ENCODE assay signal across 15 cellular contexts in genomic region chr3:153973722-153974121, GRCh38.
A peak's percentile ranks its signal among the peaks of the same experiment; 100 is the strongest.
DNase-seq lines count a peak whose midpoint lies in the region; ATAC-seq and TF ChIP-seq lines count a peak whose summit lies in the region.
"Had no signal": no experiment of that assay in that cellular context is flagged by ENCODE, and none has a peak within 500 bp of the region (broad histone marks: within the 10 kb centered on the region; RNA-seq: fewer than 3 reads in every experiment).

No MANE protein-coding gene starts in this region.

- no peaks in the 10 kb centered on the region for H3K4me1 Mint-ChIP-seq in naive thymus-derived CD8-positive, alpha-beta T cell
- H3K4me1 Mint-ChIP-seq: activated naive CD4-positive, alpha-beta T cell treated with anti-CD3 and anti-CD28 coated beads, Interleukin-2, amount 50 U/mL, for 24 hours had no signal

- H3K9me3 ChIP-seq in MM.1S (replicated peaks; ENCODE audit: insufficient read depth, low read length) = no peaks in the 10 kb centered on the region
- H3K9me3 ChIP-seq: BLaER1, heart right ventricle, right atrium auricular region had no signal

- ATAC-seq in GM18873 (IDR thresholded peaks at IDR 0.05; ENCODE audit: low FRiP score, unreplicated experiment) (peak; percentile 52), GM21526 (IDR thresholded peaks at IDR 0.05; ENCODE audit: low FRiP score, unreplicated experiment) (peak; percentile 64), HG03025 (IDR thresholded peaks at IDR 0.05; ENCODE audit: low FRiP score, unreplicated experiment) (peak; percentile 76)
- no peak for ATAC-seq in naive thymus-derived CD8-positive, alpha-beta T cell
- no peak for ATAC-seq in activated CD4-positive, CD25-positive, alpha-beta regulatory T cell treated with anti-CD3 and anti-CD28 coated beads, Interleukin-2, amount 50 U/mL, for 24 hours
- ATAC-seq: heart right ventricle; naive thymus-derived CD4-positive, alpha-beta T cell had no signal

- no peaks in the 10 kb centered on the region for H3K36me3 ChIP-seq in MM.1S (replicated peaks; ENCODE audit: insufficient read depth, low read length)
- H3K36me3 ChIP-seq: BLaER1, heart right ventricle, right atrium auricular region had no signal

- H3K9me3 Mint-ChIP-seq in naive thymus-derived CD8-positive, alpha-beta T cell = no peaks in the 10 kb centered on the region
- H3K9me3 Mint-ChIP-seq: activated naive CD4-positive, alpha-beta T cell treated with anti-CD3 and anti-CD28 coated beads, Interleukin-2, amount 50 U/mL, for 24 hours; naive thymus-derived CD4-positive, alpha-beta T cell had no signal

- no peak overlapping the region for H2AFZ ChIP-seq in MM.1S (ENCODE audit: low read length)

- DNase-seq in MM.1S (peak; percentile 51), HuH-7 (ENCODE audit: low spot score) (no peak)
- DNase-seq in naive thymus-derived CD8-positive, alpha-beta T cell = no peak
- no peak for DNase-seq in stimulated activated CD4-positive, alpha-beta T cell treated with anti-CD3 and anti-CD28 coated beads, Interleukin-12 subunit alpha, Interleukin-12 subunit beta, amount 100 ng/mL, for 4 hours
- DNase-seq: heart right ventricle; naive thymus-derived CD4-positive, alpha-beta T cell; RPMI8226 had no signal

- H3K9ac ChIP-seq in MM.1S (ENCODE audit: low read length) = no peak overlapping the region
- H3K9ac ChIP-seq: BLaER1 had no signal

- H3K27me3 Mint-ChIP-seq in naive thymus-derived CD8-positive, alpha-beta T cell = peaks cover 0 to 7% (median 6%) of the 10 kb centered on the region in 5 donors

- H3K27ac Mint-ChIP-seq in naive thymus-derived CD8-positive, alpha-beta T cell = no peak overlapping the region
- H3K27ac Mint-ChIP-seq: activated naive CD4-positive, alpha-beta T cell treated with anti-CD3 and anti-CD28 coated beads, Interleukin-2, amount 50 U/mL, for 24 hours; naive thymus-derived CD4-positive, alpha-beta T cell had no signal

- no peaks in the 10 kb centered on the region for H3K36me3 Mint-ChIP-seq in naive thymus-derived CD8-positive, alpha-beta T cell
- H3K36me3 Mint-ChIP-seq: activated naive CD4-positive, alpha-beta T cell treated with anti-CD3 and anti-CD28 coated beads, Interleukin-2, amount 50 U/mL, for 24 hours; naive thymus-derived CD4-positive, alpha-beta T cell had no signal

- 0 out of 2 replicates have a peak, but pooled peaks cover 5% of the 10 kb centered on the region for H3F3A ChIP-seq in MM.1S (ENCODE audit: insufficient read depth, low read length)

- no peaks in the 10 kb centered on the region for H3K79me2 ChIP-seq in MM.1S (ENCODE audit: low read length)

- POLR2A ChIA-PET in naive thymus-derived CD8-positive, alpha-beta T cell (lab: Charles Lee) = no interaction called here

- H3K27me3 ChIP-seq in MM.1S (replicated peaks; ENCODE audit: insufficient read depth, low read length) = no peaks in the 10 kb centered on the region
- H3K27me3 ChIP-seq: BLaER1, heart right ventricle, right atrium auricular region had no signal

- H4K20me1 ChIP-seq in MM.1S (ENCODE audit: insufficient read depth, low read length) = no peaks in the 10 kb centered on the region
- H4K20me1 ChIP-seq: BLaER1 had no signal

- TF ChIP-seq CTCF in MM.1S (IDR thresholded peaks at IDR 0.05; ENCODE audit: low read length) = no peak

- peak overlapping the region; percentile 28; the same call in 1 of the 2 replicates for H3K4me2 ChIP-seq in MM.1S (ENCODE audit: low read depth, low read length)
- H3K4me2 ChIP-seq: BLaER1 had no signal

- H3K4me1 ChIP-seq in MM.1S (ENCODE audit: low read length) = peaks cover 31% of the 10 kb centered on the region
- H3K4me1 ChIP-seq: BLaER1 had no signal

- no peak overlapping the region for H3K4me3 Mint-ChIP-seq in naive thymus-derived CD8-positive, alpha-beta T cell
- H3K4me3 Mint-ChIP-seq: activated naive CD4-positive, alpha-beta T cell treated with anti-CD3 and anti-CD28 coated beads, Interleukin-2, amount 50 U/mL, for 24 hours; naive thymus-derived CD4-positive, alpha-beta T cell had no signal

- no peak overlapping the region for H3K4me3 ChIP-seq in MM.1S (ENCODE audit: low read length)
- H3K4me3 ChIP-seq: BLaER1, heart right ventricle, right atrium auricular region had no signal

- no peak overlapping the region for H3K27ac ChIP-seq in MM.1S (ENCODE audit: low read length)
- H3K27ac ChIP-seq: BLaER1, epithelial cell of prostate, heart right ventricle, right atrium auricular region had no signal

- H3K9me2 ChIP-seq in MM.1S (replicated peaks; ENCODE audit: insufficient read depth, low read length) = no peaks in the 10 kb centered on the region

Comparison
In these comparisons a context has a peak if more than half of its experiments do, and no peak if none do; other contexts are left out.
1. ATAC-seq: peak in GM18873 (single experiment), GM21526 (single experiment) and HG03025 (single experiment); none in naive thymus-derived CD8-positive, alpha-beta T cell (0 of 2) and activated CD4-positive, CD25-positive, alpha-beta regulatory T cell treated with anti-CD3 and anti-CD28 coated beads, Interleukin-2, amount 50 U/mL, for 24 hours (0 of 2).